In the genomic region with DNA sequence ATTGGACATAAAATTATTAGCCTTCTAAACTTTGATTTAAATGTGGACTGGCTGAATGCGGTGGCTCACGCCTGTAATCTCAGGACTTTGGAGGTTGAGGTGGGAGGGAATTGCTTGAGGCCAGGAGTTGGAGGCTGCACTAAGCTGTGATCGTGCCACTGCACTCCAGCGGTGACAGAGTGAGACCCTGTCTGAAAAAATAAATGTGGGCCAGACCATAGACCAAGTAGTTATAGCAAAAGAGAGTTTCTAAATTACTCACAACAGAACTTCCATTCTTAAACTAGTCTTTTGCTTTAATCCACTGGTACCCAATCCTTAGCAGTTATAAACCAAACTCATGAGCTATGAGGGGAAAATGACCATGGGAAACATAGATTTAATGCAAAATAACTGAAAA, we compare ENCODE assay signal across 16 cellular contexts. TPM values are rescaled to one million over a fixed set of nuclear protein-coding genes. Genes with fewer than 3 reads are reported as not detected.
A peak's percentile ranks its signal among the peaks of the same experiment; 100 is the strongest.
DNase-seq lines count a peak whose midpoint lies in the region; ATAC-seq and TF ChIP-seq lines count a peak whose summit lies in the region.
"Had no signal": no experiment of that assay in that cellular context is flagged by ENCODE, and none has a peak within 500 bp of the region (broad histone marks: within the 10 kb centered on the region; RNA-seq: fewer than 3 reads in every experiment).

No MANE protein-coding gene starts in this region.

- H3K9me3 Mint-ChIP-seq in activated T-cell treated with anti-CD3 and anti-CD28 coated beads, Interleukin-2, amount 50 U/mL, for 4 hours: no peaks in the 10 kb centered on the region
- H3K9me3 Mint-ChIP-seq in T-cell: no peaks in the 10 kb centered on the region
- H3K9me3 Mint-ChIP-seq: naive B cell had no signal

- TF ChIP-seq CTCF in mucosa of descending colon (IDR thresholded peaks at IDR 0.05): no peak

- intact Hi-C loops in mucosa of descending colon (cut with DNase I, micrococcal nuclease): loop anchor here in 1 of 2 donors (10.0 kb wide), 1 partner anchor 140 kb away; no protein-coding TSS in a partner anchor

- no peak for DNase-seq in activated T-cell treated with anti-CD3 and anti-CD28 coated beads, Interleukin-2, amount 50 U/mL, for 4 hours
- DNase-seq in activated T-cell treated with anti-CD3 and anti-CD28 coated beads, Interleukin-2, amount 50 U/mL, for 1 hour: no peak
- no peak for DNase-seq in T-cell
- no peak for DNase-seq in stimulated activated naive CD8-positive, alpha-beta T cell treated with anti-CD3 and anti-CD28 coated beads, Interleukin-15, Interleukin-2, amounts not matched to agents 100 U/mL and 50 U/mL, for 24 hours
- no peak for DNase-seq in NCI-H1930 (lab: John Stamatoyannopoulos, UW)
- no peak for DNase-seq in NCI-H146 treated with DMSO at 0.1 percent for 48 hours (lab: John Stamatoyannopoulos, UW; ENCODE audit: unreplicated experiment)
- no peak for DNase-seq in mucosa of descending colon
- DNase-seq: DND-41, foreskin keratinocyte, naive B cell, NCI-H226, Peyer's patch, tibial artery had no signal

- H3K4me1 Mint-ChIP-seq in activated T-cell treated with anti-CD3 and anti-CD28 coated beads, Interleukin-2, amount 50 U/mL, for 4 hours (ENCODE audit: low read depth): peaks cover 53% of the 10 kb centered on the region
- H3K4me1 Mint-ChIP-seq in T-cell: peaks cover 61 to 66% (median 65%) of the 10 kb centered on the region in 3 donors

- H3K27me3 Mint-ChIP-seq in activated T-cell treated with anti-CD3 and anti-CD28 coated beads, Interleukin-2, amount 50 U/mL, for 4 hours (ENCODE audit: low read depth): no peaks in the 10 kb centered on the region
- H3K27me3 Mint-ChIP-seq in T-cell: no peaks in the 10 kb centered on the region
- H3K27me3 Mint-ChIP-seq: naive B cell had no signal

- H3K4me3 ChIP-seq in mucosa of descending colon: no peak overlapping the region
- H3K4me3 ChIP-seq: ascending aorta, HAP-1, Peyer's patch, tibial artery had no signal

- POLR2A ChIA-PET in T-cell (lab: Charles Lee): interaction anchor here (0.6 kb wide), 3 partner anchors 109 to 956 kb away, joined by 3 to 5 read pairs (median 4); no protein-coding TSS in a partner anchor

- H3K36me3 ChIP-seq in mucosa of descending colon (ENCODE audit: low read depth): no peaks in the 10 kb centered on the region
- H3K36me3 ChIP-seq: ascending aorta, HAP-1, Peyer's patch, tibial artery had no signal

- H3K27ac Mint-ChIP-seq in T-cell: peak overlapping the region; percentile 52 to 60

- CTCF ChIA-PET in T-cell (lab: Charles Lee): interaction anchor here in 1 of 2 donors (0.5 to 0.8 kb wide), 3 partner anchors 13 to 39 kb away, joined by 3 to 4 read pairs (median 3); no protein-coding TSS in a partner anchor

- ATAC-seq in activated T-cell treated with anti-CD3 and anti-CD28 coated beads, Interleukin-2, amount 50 U/mL, for 4 hours: peak; percentile 67 to 77
- ATAC-seq in GM21825 (IDR thresholded peaks at IDR 0.05; ENCODE audit: unreplicated experiment) (peak; percentile 53), T-cell (replicated peaks in 1 of 4) (no peak), mucosa of descending colon (no peak)
- ATAC-seq in stimulated activated naive CD8-positive, alpha-beta T cell treated with anti-CD3 and anti-CD28 coated beads, Interleukin-15, Interleukin-2, amounts not matched to agents 100 U/mL and 50 U/mL, for 24 hours: peak; percentile 71
- ATAC-seq: foreskin keratinocyte had no signal

- H3K4me1 ChIP-seq in mucosa of descending colon (ENCODE audit: low read depth): peaks cover 25% of the 10 kb centered on the region
- H3K4me1 ChIP-seq: foreskin keratinocyte had no signal

- no peaks in the 10 kb centered on the region for H3K9me3 ChIP-seq in mucosa of descending colon
- H3K9me3 ChIP-seq: ascending aorta, HAP-1, Peyer's patch, tibial artery had no signal

- peaks cover 13% of the 10 kb centered on the region for H3K36me3 Mint-ChIP-seq in activated T-cell treated with anti-CD3 and anti-CD28 coated beads, Interleukin-2, amount 50 U/mL, for 4 hours (ENCODE audit: insufficient read depth)
- H3K36me3 Mint-ChIP-seq in T-cell: peaks cover 3% of the 10 kb centered on the region
- H3K36me3 Mint-ChIP-seq: naive B cell had no signal

- peak overlapping the region; percentile 46 for H3K4me3 Mint-ChIP-seq in activated T-cell treated with anti-CD3 and anti-CD28 coated beads, Interleukin-2, amount 50 U/mL, for 4 hours
- no peak overlapping the region for H3K4me3 Mint-ChIP-seq in T-cell
- H3K4me3 Mint-ChIP-seq: naive B cell had no signal

RNA-seq across cellular contexts. Expression of a gene that starts 35.2 kb away (rescaled TPM):
- total RNA-seq in activated T-cell treated with anti-CD3 and anti-CD28 coated beads, Interleukin-2, amount 50 U/mL, for 4 hours: 100 to 1,000 TPM; 169 to 182 (median 171) TPM
- 100 to 1,000 TPM in 4 of 5 donors, 10 to 100 TPM in 1; 95.0 to 108 (median 103) TPM for total RNA-seq in T-cell
- total RNA-seq in mucosa of descending colon: 100 to 1,000 TPM in 1 of 3 donors, 10 to 100 TPM in 2; 84.4 to 272 (median 95.4) TPM

Comparison
In these comparisons a context has a peak if more than half of its experiments do, and no peak if none do; other contexts are left out.
1. ATAC-seq: peak in activated T-cell treated with anti-CD3 and anti-CD28 coated beads, Interleukin-2, amount 50 U/mL, for 4 hours (2 of 2), GM21825 (single experiment) and stimulated activated naive CD8-positive, alpha-beta T cell treated with anti-CD3 and anti-CD28 coated beads, Interleukin-15, Interleukin-2, amounts not matched to agents 100 U/mL and 50 U/mL, for 24 hours (single experiment); none in T-cell (0 of 4) and mucosa of descending colon (single experiment).